Comparison of ENCODE assay signal across 8 cellular contexts in genomic region chr7:47314728-47315601, GRCh38.
DNase-seq lines count a peak whose midpoint lies in the region; ATAC-seq and TF ChIP-seq lines count a peak whose summit lies in the region.

No MANE protein-coding gene starts in this region.

- peaks cover 7 to 8% of the 10 kb centered on the region in 2 donors for H3K4me1 ChIP-seq in left lung
- H3K4me1 ChIP-seq in effector memory CD4-positive, alpha-beta T cell (ENCODE audit: control insufficient read depth, insufficient read depth, low read length, poor library complexity, severe bottlenecking): no peaks in the 10 kb centered on the region

- no peaks in the 10 kb centered on the region for H3K27me3 ChIP-seq in left lung
- H3K27me3 ChIP-seq in effector memory CD4-positive, alpha-beta T cell (replicated peaks; ENCODE audit: control insufficient read depth, insufficient read depth, low read length, poor library complexity, severe bottlenecking): no peaks in the 10 kb centered on the region

- peak overlapping the region; percentile 41 to 46 for H3K27ac ChIP-seq in left lung
- H3K27ac ChIP-seq in effector memory CD4-positive, alpha-beta T cell (ENCODE audit: insufficient read depth, low read length, poor library complexity, severe bottlenecking): no peak overlapping the region

- H3K4me3 ChIP-seq in left lung: no peak overlapping the region
- H3K4me3 ChIP-seq in effector memory CD4-positive, alpha-beta T cell (ENCODE audit: insufficient read depth, low read depth, low read length, poor library complexity, severe bottlenecking): no peak overlapping the region

- ATAC-seq in left lung (peak; percentile 45), HG02588 (IDR thresholded peaks at IDR 0.05; ENCODE audit: unreplicated experiment) (no peak), GM18520 (IDR thresholded peaks at IDR 0.05; ENCODE audit: unreplicated experiment) (no peak)
- peak; percentile 47 for ATAC-seq in stimulated activated naive CD8-positive, alpha-beta T cell treated with anti-CD3 and anti-CD28 coated beads, Interleukin-15, amount 100 ng/mL, for 72 hours

- H3K9me3 Mint-ChIP-seq in stimulated activated naive CD8-positive, alpha-beta T cell treated with anti-CD3 and anti-CD28 coated beads, Interleukin-15, amount 100 ng/mL, for 72 hours: peaks cover 6 to 7% of the 10 kb centered on the region in 2 donors

- peaks cover 0 to 40% of the 10 kb centered on the region in 2 donors for H3K36me3 ChIP-seq in left lung
- no peaks in the 10 kb centered on the region for H3K36me3 ChIP-seq in effector memory CD4-positive, alpha-beta T cell (ENCODE audit: control insufficient read depth, insufficient read depth, low read length)

- DNase-seq in HCEC 1CT: peak; percentile 86
- peak; percentile 72 for DNase-seq in cerebellum (ENCODE audit: low spot score)
- no peak for DNase-seq in left lung
- DNase-seq in stimulated activated naive CD8-positive, alpha-beta T cell treated with anti-CD3 and anti-CD28 coated beads, Interleukin-15, amount 100 ng/mL, for 72 hours: no peak
- DNase-seq in stimulated activated CD4-positive, alpha-beta T cell treated with anti-CD3 and anti-CD28 coated beads, Interleukin-12 subunit alpha, Interleukin-12 subunit beta, amount 100 ng/mL, for 4 hours: no peak
- no peak for DNase-seq in effector memory CD4-positive, alpha-beta T cell

- peaks cover 22% of the 10 kb centered on the region for H3K27me3 Mint-ChIP-seq in stimulated activated naive CD8-positive, alpha-beta T cell treated with anti-CD3 and anti-CD28 coated beads, Interleukin-15, amount 100 ng/mL, for 72 hours

- intact Hi-C loops in left lung (cut with DNase I): no loop called here

- TF ChIP-seq CTCF in left lung (IDR thresholded peaks at IDR 0.05): no peak

- no peak overlapping the region for H3K27ac Mint-ChIP-seq in stimulated activated naive CD8-positive, alpha-beta T cell treated with anti-CD3 and anti-CD28 coated beads, Interleukin-15, amount 100 ng/mL, for 72 hours

- peaks cover 6% of the 10 kb centered on the region for H3K4me1 Mint-ChIP-seq in stimulated activated naive CD8-positive, alpha-beta T cell treated with anti-CD3 and anti-CD28 coated beads, Interleukin-15, amount 100 ng/mL, for 72 hours

- no peaks in the 10 kb centered on the region for H3K9me3 ChIP-seq in left lung
- no peaks in the 10 kb centered on the region for H3K9me3 ChIP-seq in effector memory CD4-positive, alpha-beta T cell (ENCODE audit: control insufficient read depth, low read length)

- no peak overlapping the region for H3K4me3 Mint-ChIP-seq in stimulated activated naive CD8-positive, alpha-beta T cell treated with anti-CD3 and anti-CD28 coated beads, Interleukin-15, amount 100 ng/mL, for 72 hours

Comparison
In these comparisons a context has a peak if more than half of its experiments do, and no peak if none do; other contexts are left out.
1. DNase-seq: peak in HCEC 1CT (single experiment) and cerebellum (single experiment); none in left lung (0 of 2), stimulated activated naive CD8-positive, alpha-beta T cell treated with anti-CD3 and anti-CD28 coated beads, Interleukin-15, amount 100 ng/mL, for 72 hours (0 of 2), stimulated activated CD4-positive, alpha-beta T cell treated with anti-CD3 and anti-CD28 coated beads, Interleukin-12 subunit alpha, Interleukin-12 subunit beta, amount 100 ng/mL, for 4 hours (single experiment) and effector memory CD4-positive, alpha-beta T cell (0 of 3).
2. ATAC-seq: peak in left lung (single experiment) and stimulated activated naive CD8-positive, alpha-beta T cell treated with anti-CD3 and anti-CD28 coated beads, Interleukin-15, amount 100 ng/mL, for 72 hours (single experiment); none in HG02588 (single experiment) and GM18520 (single experiment).